In the genomic region with DNA sequence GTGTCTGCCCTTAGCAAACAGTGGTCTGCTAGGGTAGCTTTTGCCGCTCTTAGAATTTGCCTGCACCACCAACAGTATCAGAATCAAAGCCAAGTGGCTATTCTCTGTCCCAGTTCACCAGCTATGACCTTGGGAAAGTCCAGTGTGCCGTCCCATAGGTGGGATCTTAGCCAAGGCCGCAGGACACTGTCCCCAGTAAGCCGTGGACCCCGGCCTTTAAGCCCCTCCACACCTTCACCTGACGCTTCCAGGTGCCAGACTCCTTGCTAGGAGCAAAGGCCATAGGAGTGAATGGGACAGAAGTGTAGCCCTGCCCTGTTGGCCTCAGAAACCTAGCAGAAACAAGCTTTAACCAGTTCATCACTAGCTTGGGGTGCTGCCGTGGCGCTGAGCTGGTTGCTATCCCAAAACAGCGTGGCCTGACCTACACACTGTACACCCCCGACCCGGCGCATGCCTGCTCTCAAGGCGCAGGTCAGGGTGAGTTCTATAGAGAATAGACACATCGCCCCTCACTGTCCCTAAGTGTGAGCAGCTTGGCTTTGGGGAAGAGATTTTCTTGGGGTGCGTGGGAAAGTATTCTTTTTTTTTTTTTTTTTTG, we compare ENCODE assay signal across 1 cellular context.
TF ChIP-seq lines count a peak whose summit lies in the region.

No MANE protein-coding gene starts in this region.

TF ChIP-seq in K562, 482 proteins besides CTCF, POLR2A, EP300 and RAD21:
- TF ChIP-seq ZNF696 (CRISPR knock-in tag; conservative IDR thresholded peaks at IDR 0.05) (no peak), NFIX (CRISPR knock-in tag; IDR thresholded peaks at IDR 0.05; ENCODE audit: low read depth) (no peak), POLR2G (IDR thresholded peaks at IDR 0.05; ENCODE audit: low read depth, low read length) (peak; percentile 24; the same call in 1 of the 2 replicates)
